Comparison of ENCODE assay signal across 23 cellular contexts in the genomic region with DNA sequence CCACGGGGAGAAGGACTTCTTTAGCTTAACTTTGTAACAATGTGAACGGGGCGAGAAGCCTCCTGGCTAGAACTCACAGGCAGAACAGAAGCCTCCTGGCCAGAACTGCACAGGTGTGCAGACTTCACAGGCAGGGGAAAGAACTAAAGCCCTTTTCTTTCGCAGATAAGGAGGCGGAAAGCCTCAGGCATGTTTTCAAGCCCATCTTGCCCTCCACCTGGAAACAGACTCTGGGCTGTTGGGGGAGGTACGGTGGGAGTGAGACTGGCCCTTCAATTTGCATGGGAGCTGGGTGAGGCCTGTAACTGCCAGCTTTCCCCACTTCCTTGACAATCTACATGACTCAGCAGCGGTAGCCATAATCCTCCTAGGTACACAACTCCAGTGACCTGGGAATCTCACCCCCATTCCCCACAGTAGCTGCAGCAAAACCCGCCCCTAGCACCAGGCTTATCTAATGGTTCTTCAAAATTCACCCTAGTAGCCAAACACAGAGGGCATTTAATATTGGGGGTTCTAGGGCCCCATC. TPM values are rescaled to one million over a fixed set of nuclear protein-coding genes. Genes with fewer than 3 reads are reported as not detected.
DNase-seq lines count a peak whose midpoint lies in the region; ATAC-seq and TF ChIP-seq lines count a peak whose summit lies in the region.
"Had no signal": no experiment of that assay in that cellular context is flagged by ENCODE, and none has a peak within 500 bp of the region (broad histone marks: within the 10 kb centered on the region; RNA-seq: fewer than 3 reads in every experiment).

No MANE protein-coding gene starts in this region.

- H3K36me3 ChIP-seq in stomach (no peaks in the 10 kb centered on the region), neural progenitor cell (no peaks in the 10 kb centered on the region)
- H3K36me3 ChIP-seq: BE2C, MG63 had no signal

- H3K4me3 ChIP-seq in stomach (no peak overlapping the region), neural progenitor cell (no peak overlapping the region)
- H3K4me3 ChIP-seq: MG63 had no signal

- in situ Hi-C loops in Caki2 (cut with HindIII; ENCODE audit: low pct_unique_long_range_greater_than_20kb, low sequenced_read_pairs) = no loop called here

- POLR2A ChIA-PET in WTC11 (lab: Charles Lee) = interaction anchor here (0.6 kb wide), 1 partner anchor 30 kb away, joined by 4 read pairs; no protein-coding TSS in a partner anchor

- TF ChIP-seq EP300 in stomach (IDR thresholded peaks at IDR 0.05) = no peak

- no peak overlapping the region for H3K9ac ChIP-seq in neural progenitor cell
- H3K9ac ChIP-seq: SK-N-SH had no signal

- H3K9me3 Mint-ChIP-seq in WTC11 (peaks cover 33% of the 10 kb centered on the region), neural progenitor cell (peaks cover 7% of the 10 kb centered on the region)
- H3K9me3 Mint-ChIP-seq: IgD-negative memory B cell had no signal

- CTCF ChIA-PET in WTC11 (lab: Charles Lee) = no interaction called here

- H3K27ac ChIP-seq in stomach (no peak overlapping the region), neural progenitor cell (no peak overlapping the region)

- 78 to 88% (median 85%) methylated on average over 8 of the region's 8 CpGs for WGBS in stomach, 5 donors

- H3K9me3 ChIP-seq in stomach (peaks cover 0 to 11% (median 2%) of the 10 kb centered on the region in 4 donors), neural progenitor cell (ENCODE audit: low read depth) (no peaks in the 10 kb centered on the region)
- H3K9me3 ChIP-seq: BE2C, MG63, SK-N-SH had no signal

- H3K4me3 Mint-ChIP-seq in WTC11 (no peak overlapping the region), neural progenitor cell (no peak overlapping the region)
- H3K4me3 Mint-ChIP-seq: CD4-positive, CD25-positive, alpha-beta regulatory T cell had no signal

- no peak overlapping the region for H3K4me2 ChIP-seq in neural progenitor cell
- H3K4me2 ChIP-seq: SK-N-SH had no signal

- no peaks in the 10 kb centered on the region for H3K4me1 ChIP-seq in stomach
- no peaks in the 10 kb centered on the region for H3K4me1 ChIP-seq in neural progenitor cell
- H3K4me1 ChIP-seq: BE2C had no signal

- TF ChIP-seq CTCF in WTC11 (IDR thresholded peaks at IDR 0.05) = no peak
- no peak for TF ChIP-seq CTCF in stomach (IDR thresholded peaks at IDR 0.05)
- no peak for TF ChIP-seq CTCF in neural progenitor cell (IDR thresholded peaks at IDR 0.05)

- intact Hi-C loops in stomach (cut with DNase I; ENCODE audit: low total_unique reads) = no loop called here

- H3K27ac Mint-ChIP-seq in WTC11 (no peak overlapping the region), neural progenitor cell (no peak overlapping the region)
- H3K27ac Mint-ChIP-seq: CD4-positive, CD25-positive, alpha-beta regulatory T cell; IgD-negative memory B cell had no signal

- TF ChIP-seq POLR2A in stomach (IDR thresholded peaks at IDR 0.05) = no peak

- no peaks in the 10 kb centered on the region for H3K79me2 ChIP-seq in neural progenitor cell (ENCODE audit: low read depth)

- H3F3A ChIP-seq in neural progenitor cell (ENCODE audit: low read depth) = no peaks in the 10 kb centered on the region

- H2AFZ ChIP-seq in neural progenitor cell (replicated peaks) = no peak overlapping the region

- H3K4me1 Mint-ChIP-seq in WTC11 (no peaks in the 10 kb centered on the region), neural progenitor cell (no peaks in the 10 kb centered on the region)
- H3K4me1 Mint-ChIP-seq: CD4-positive, CD25-positive, alpha-beta regulatory T cell; IgD-negative memory B cell had no signal

- H4K20me1 ChIP-seq in neural progenitor cell (ENCODE audit: low read depth) = no peaks in the 10 kb centered on the region

- DNase-seq in Caki2 (ENCODE audit: low read depth) (peak; percentile 2), HT1080 (ENCODE audit: low read depth) (peak; percentile 39), WTC11 (ENCODE audit: low spot score) (no peak), islet precursor cell (peak; percentile 73), anterior cingulate cortex (lab: John Stamatoyannopoulos, UW) (no peak), stomach (no peak), neural progenitor cell (ENCODE audit: low spot score) (no peak)
- DNase-seq: BE2C; CD4-positive, CD25-positive, alpha-beta regulatory T cell; GDM1; H7; Karpas-422; MG63; NCI-H1417; NCI-H1694 treated with DMSO at 0.1 percent for 48 hours; NCI-H2081 treated with DMSO at 0.1 percent for 48 hours; NCI-H2171 treated with DMSO at 0.1 percent for 48 hours; NCI-H524 treated with DMSO at 0.1 percent for 48 hours; SIG-M5; SK-N-SH had no signal

- peaks cover 19% of the 10 kb centered on the region for H3K36me3 Mint-ChIP-seq in WTC11
- no peaks in the 10 kb centered on the region for H3K36me3 Mint-ChIP-seq in neural progenitor cell
- H3K36me3 Mint-ChIP-seq: CD4-positive, CD25-positive, alpha-beta regulatory T cell had no signal

- H3K27me3 Mint-ChIP-seq in WTC11 (ENCODE audit: low read depth) (no peaks in the 10 kb centered on the region), neural progenitor cell (ENCODE audit: insufficient read depth, low read depth) (peaks cover 2% of the 10 kb centered on the region)
- H3K27me3 Mint-ChIP-seq: CD4-positive, CD25-positive, alpha-beta regulatory T cell; IgD-negative memory B cell had no signal

- H3K27me3 ChIP-seq in stomach = no peaks in the 10 kb centered on the region
- no peaks in the 10 kb centered on the region for H3K27me3 ChIP-seq in neural progenitor cell
- H3K27me3 ChIP-seq: BE2C, MG63 had no signal

- ATAC-seq in WTC11 (peak; percentile 36; the same call in 1 of the 2 replicates), GM19328 (IDR thresholded peaks at IDR 0.05; ENCODE audit: unreplicated experiment) (no peak)

TF ChIP-seq in WTC11, 78 proteins besides CTCF, POLR2A, EP300 and RAD21 (continues in another document):
- TF ChIP-seq RORB (CRISPR knock-in tag; IDR thresholded peaks at IDR 0.05) = no peak
- TF ChIP-seq NFE2L1 (CRISPR knock-in tag; IDR thresholded peaks at IDR 0.05) = no peak
- TF ChIP-seq ZBTB21 (CRISPR knock-in tag; IDR thresholded peaks at IDR 0.05; ENCODE audit: borderline replicate concordance) = no peak
- TF ChIP-seq, protein P1, sequence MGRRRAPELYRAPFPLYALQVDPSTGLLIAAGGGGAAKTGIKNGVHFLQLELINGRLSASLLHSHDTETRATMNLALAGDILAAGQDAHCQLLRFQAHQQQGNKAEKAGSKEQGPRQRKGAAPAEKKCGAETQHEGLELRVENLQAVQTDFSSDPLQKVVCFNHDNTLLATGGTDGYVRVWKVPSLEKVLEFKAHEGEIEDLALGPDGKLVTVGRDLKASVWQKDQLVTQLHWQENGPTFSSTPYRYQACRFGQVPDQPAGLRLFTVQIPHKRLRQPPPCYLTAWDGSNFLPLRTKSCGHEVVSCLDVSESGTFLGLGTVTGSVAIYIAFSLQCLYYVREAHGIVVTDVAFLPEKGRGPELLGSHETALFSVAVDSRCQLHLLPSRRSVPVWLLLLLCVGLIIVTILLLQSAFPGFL (CRISPR knock-in tag; IDR thresholded peaks at IDR 0.05; ENCODE audit: borderline replicate concordance) = no peak
- TF ChIP-seq, protein P2, sequence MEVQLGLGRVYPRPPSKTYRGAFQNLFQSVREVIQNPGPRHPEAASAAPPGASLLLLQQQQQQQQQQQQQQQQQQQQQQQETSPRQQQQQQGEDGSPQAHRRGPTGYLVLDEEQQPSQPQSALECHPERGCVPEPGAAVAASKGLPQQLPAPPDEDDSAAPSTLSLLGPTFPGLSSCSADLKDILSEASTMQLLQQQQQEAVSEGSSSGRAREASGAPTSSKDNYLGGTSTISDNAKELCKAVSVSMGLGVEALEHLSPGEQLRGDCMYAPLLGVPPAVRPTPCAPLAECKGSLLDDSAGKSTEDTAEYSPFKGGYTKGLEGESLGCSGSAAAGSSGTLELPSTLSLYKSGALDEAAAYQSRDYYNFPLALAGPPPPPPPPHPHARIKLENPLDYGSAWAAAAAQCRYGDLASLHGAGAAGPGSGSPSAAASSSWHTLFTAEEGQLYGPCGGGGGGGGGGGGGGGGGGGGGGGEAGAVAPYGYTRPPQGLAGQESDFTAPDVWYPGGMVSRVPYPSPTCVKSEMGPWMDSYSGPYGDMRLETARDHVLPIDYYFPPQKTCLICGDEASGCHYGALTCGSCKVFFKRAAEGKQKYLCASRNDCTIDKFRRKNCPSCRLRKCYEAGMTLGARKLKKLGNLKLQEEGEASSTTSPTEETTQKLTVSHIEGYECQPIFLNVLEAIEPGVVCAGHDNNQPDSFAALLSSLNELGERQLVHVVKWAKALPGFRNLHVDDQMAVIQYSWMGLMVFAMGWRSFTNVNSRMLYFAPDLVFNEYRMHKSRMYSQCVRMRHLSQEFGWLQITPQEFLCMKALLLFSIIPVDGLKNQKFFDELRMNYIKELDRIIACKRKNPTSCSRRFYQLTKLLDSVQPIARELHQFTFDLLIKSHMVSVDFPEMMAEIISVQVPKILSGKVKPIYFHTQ (CRISPR knock-in tag; IDR thresholded peaks at IDR 0.05) = no peak
- TF ChIP-seq, protein P3, sequence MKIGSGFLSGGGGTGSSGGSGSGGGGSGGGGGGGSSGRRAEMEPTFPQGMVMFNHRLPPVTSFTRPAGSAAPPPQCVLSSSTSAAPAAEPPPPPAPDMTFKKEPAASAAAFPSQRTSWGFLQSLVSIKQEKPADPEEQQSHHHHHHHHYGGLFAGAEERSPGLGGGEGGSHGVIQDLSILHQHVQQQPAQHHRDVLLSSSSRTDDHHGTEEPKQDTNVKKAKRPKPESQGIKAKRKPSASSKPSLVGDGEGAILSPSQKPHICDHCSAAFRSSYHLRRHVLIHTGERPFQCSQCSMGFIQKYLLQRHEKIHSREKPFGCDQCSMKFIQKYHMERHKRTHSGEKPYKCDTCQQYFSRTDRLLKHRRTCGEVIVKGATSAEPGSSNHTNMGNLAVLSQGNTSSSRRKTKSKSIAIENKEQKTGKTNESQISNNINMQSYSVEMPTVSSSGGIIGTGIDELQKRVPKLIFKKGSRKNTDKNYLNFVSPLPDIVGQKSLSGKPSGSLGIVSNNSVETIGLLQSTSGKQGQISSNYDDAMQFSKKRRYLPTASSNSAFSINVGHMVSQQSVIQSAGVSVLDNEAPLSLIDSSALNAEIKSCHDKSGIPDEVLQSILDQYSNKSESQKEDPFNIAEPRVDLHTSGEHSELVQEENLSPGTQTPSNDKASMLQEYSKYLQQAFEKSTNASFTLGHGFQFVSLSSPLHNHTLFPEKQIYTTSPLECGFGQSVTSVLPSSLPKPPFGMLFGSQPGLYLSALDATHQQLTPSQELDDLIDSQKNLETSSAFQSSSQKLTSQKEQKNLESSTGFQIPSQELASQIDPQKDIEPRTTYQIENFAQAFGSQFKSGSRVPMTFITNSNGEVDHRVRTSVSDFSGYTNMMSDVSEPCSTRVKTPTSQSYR (CRISPR knock-in tag; IDR thresholded peaks at IDR 0.05) = no peak

RNA-seq across cellular contexts. Expression of a gene that starts 22.9 kb away (rescaled TPM):
- 1.3 and 1.8 TPM in 2 replicates for total RNA-seq in Caki2 (2014; rRNA removed; shearing (Covaris generic); ENCODE audit: low replicate concordance)
- total RNA-seq in HT1080 (2014; rRNA removed; shearing (Covaris generic)) = under 0.01 and 0.02 TPM in 2 replicates
- 0.02 TPM in 1 of 2 replicates, not detected in the other for polyA plus RNA-seq in HT1080 (2015; cell fraction: cytosol; rRNA removed)
- 0.12 and 0.38 TPM in 2 replicates for polyA plus RNA-seq in HT1080 (2015; cell fraction: nucleus; rRNA removed)
- total RNA-seq in WTC11 (2021) (0.04 TPM in 1 of 3 replicates, not detected in the others), stomach (1 to 10 TPM in 1 of 5 donors, under 1 TPM in 2, not detected in 2; under 0.01 to 1.8 (median under 0.01) TPM), neural progenitor cell (ENCODE audit: low replicate concordance) (0.17 TPM in 1 of 2 replicates, not detected in the other)
- under 1 TPM in 1 of 3 donors, not detected in 2; 0.30 TPM for polyA plus RNA-seq in stomach
- total RNA-seq: A673; CD4-positive, CD25-positive, alpha-beta regulatory T cell; H7 had no signal
- polyA plus RNA-seq: CD4-positive, CD25-positive, alpha-beta regulatory T cell; IgD-negative memory B cell had no signal

Comparison
In these comparisons a context has a peak if more than half of its experiments do, and no peak if none do; other contexts are left out.
1. DNase-seq: peak in Caki2 (single experiment), HT1080 (single experiment) and islet precursor cell (single experiment); none in WTC11 (single experiment), anterior cingulate cortex (0 of 58), stomach (single experiment) and neural progenitor cell (single experiment).